8 cellular contexts compared by ENCODE assay signal in genomic region chr14:89618309-89618708, GRCh38.
DNase-seq lines count a peak whose midpoint lies in the region; ATAC-seq and TF ChIP-seq lines count a peak whose summit lies in the region.

No MANE protein-coding gene starts in this region.

- H3K4me3 ChIP-seq in SJCRH30 (peak overlapping the region; percentile 71), esophagus squamous epithelium (peak overlapping the region; percentile 69 to 94 (median 74))

- H3K4me1 ChIP-seq in SJCRH30 (peaks cover 12% of the 10 kb centered on the region), esophagus squamous epithelium (peaks cover 0 to 49% (median 10%) of the 10 kb centered on the region in 3 donors)

- peak overlapping the region; percentile 86 to 99 (median 97) for H3K27ac Mint-ChIP-seq in naive thymus-derived CD8-positive, alpha-beta T cell

- intact Hi-C loops in esophagus squamous epithelium (cut with DNase I): no loop called here

- H3K27me3 ChIP-seq in SJCRH30 (no peaks in the 10 kb centered on the region), esophagus squamous epithelium (no peaks in the 10 kb centered on the region)

- no peak for TF ChIP-seq POLR2A in esophagus squamous epithelium (IDR thresholded peaks at IDR 0.05)

- DNase-seq in NCI-H1417 (lab: John Stamatoyannopoulos, UW) (peak in 2 of 3 experiments; percentile 43 to 67), NCI-H1417 treated with DMSO at 0.1 percent for 48 hours (lab: John Stamatoyannopoulos, UW) (no peak), SJCRH30 (no peak), esophagus squamous epithelium (lab: John Stamatoyannopoulos, UW) (no peak), nucleus accumbens (lab: John Stamatoyannopoulos, UW) (no peak)
- DNase-seq in naive thymus-derived CD8-positive, alpha-beta T cell: no peak
- DNase-seq in activated CD4-positive, CD25-positive, alpha-beta regulatory T cell treated with anti-CD3 and anti-CD28 coated beads, Interleukin-2, amount 50 U/mL, for 72 hours: no peak

- H3K4me3 Mint-ChIP-seq in naive thymus-derived CD8-positive, alpha-beta T cell: peak overlapping the region; percentile 82 to 98 (median 95)

- peak overlapping the region; percentile 66 for H3K27ac ChIP-seq in SJCRH30
- peak overlapping the region; percentile 73 to 89 (median 78) for H3K27ac ChIP-seq in esophagus squamous epithelium

- WGBS in esophagus squamous epithelium, 2 donors: 0% methylated on average over 7 of the region's 7 CpGs

- POLR2A ChIA-PET in naive thymus-derived CD8-positive, alpha-beta T cell (lab: Charles Lee): interaction anchor here (0.7 to 4.7 kb wide), 17 partner anchors 12 to 202 kb away, joined by 3 to 81 read pairs (median 5); no protein-coding TSS in a partner anchor

- H3K36me3 Mint-ChIP-seq in naive thymus-derived CD8-positive, alpha-beta T cell: peaks cover 0 to 5% (median 0%) of the 10 kb centered on the region in 3 donors

- ATAC-seq in naive thymus-derived CD8-positive, alpha-beta T cell: peak in 1 of 2 donors; percentile 6
- ATAC-seq in HG03520 (IDR thresholded peaks at IDR 0.05; ENCODE audit: unreplicated experiment): no peak

- H3K36me3 ChIP-seq in SJCRH30 (no peaks in the 10 kb centered on the region), esophagus squamous epithelium (no peaks in the 10 kb centered on the region)

- H3K9me3 ChIP-seq in SJCRH30 (replicated peaks): no peaks in the 10 kb centered on the region
- no peaks in the 10 kb centered on the region for H3K9me3 ChIP-seq in esophagus squamous epithelium

- H3K9me3 Mint-ChIP-seq in naive thymus-derived CD8-positive, alpha-beta T cell: no peaks in the 10 kb centered on the region

- no peaks in the 10 kb centered on the region for H3K27me3 Mint-ChIP-seq in naive thymus-derived CD8-positive, alpha-beta T cell

- H3K4me1 Mint-ChIP-seq in naive thymus-derived CD8-positive, alpha-beta T cell: peaks cover 27 to 80% (median 74%) of the 10 kb centered on the region in 4 donors

- no peak for TF ChIP-seq CTCF in esophagus squamous epithelium (IDR thresholded peaks at IDR 0.05)

Comparison
In these comparisons a context has a peak if more than half of its experiments do, and no peak if none do; other contexts are left out.
1. DNase-seq: peak in NCI-H1417 (2 of 3); none in NCI-H1417 treated with DMSO at 0.1 percent for 48 hours (single experiment), SJCRH30 (0 of 2), esophagus squamous epithelium (single experiment), naive thymus-derived CD8-positive, alpha-beta T cell (0 of 10), nucleus accumbens (0 of 56) and activated CD4-positive, CD25-positive, alpha-beta regulatory T cell treated with anti-CD3 and anti-CD28 coated beads, Interleukin-2, amount 50 U/mL, for 72 hours (single experiment).